Comparison of ENCODE assay signal across 8 cellular contexts in the genomic region with DNA sequence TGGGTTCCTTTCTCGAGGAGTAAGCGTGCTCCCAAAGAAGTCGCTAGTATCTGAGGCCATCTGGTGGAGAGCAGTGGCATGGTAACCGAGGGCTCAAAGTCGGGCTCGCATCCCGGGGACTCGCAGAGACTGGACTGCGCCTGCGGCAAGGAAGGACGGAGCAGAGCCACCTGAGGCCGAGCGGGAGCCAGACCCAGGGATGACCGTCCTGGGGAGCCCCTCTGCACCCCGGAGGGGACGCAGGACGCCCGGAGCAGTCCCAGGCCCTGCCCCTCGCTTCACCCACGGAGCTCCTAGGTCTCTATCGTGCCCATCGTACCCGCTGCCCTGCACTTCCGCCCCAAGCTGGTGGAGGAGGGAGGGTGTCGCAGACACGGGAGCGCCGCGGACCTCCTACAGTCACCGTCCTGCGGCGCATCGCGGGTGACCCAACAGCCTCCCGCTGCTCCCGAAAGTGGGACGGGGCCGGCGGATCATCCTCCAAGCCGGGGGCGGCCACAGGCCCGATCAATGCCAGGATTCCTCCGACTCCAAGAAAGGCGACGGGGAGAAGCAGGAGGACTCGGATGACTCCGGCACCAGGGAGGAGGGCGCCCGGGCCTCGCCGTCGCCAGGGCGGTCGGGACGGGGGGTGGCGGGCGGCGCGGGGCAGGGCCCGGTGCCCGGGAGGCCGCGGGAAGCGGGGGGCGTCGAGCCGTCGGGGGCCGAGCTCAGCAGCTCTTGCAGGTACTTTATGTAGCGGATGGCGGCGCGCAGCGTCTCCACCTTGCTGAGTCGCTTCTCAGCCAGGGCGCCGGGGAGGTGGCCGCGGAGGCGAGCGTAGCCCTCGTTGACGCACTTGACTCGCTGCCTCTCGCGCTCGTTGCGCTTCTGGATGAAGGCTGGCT. TPM values are rescaled to one million over a fixed set of nuclear protein-coding genes. Genes with fewer than 3 reads are reported as not detected.
DNase-seq lines count a peak whose midpoint lies in the region; ATAC-seq and TF ChIP-seq lines count a peak whose summit lies in the region.

No MANE protein-coding gene starts in this region.

- no peak overlapping the region for H3K27ac Mint-ChIP-seq in Caco-2 (ENCODE audit: unreplicated experiment)

- in situ Hi-C loops in IMR-90 (cut with MboI; ENCODE audit: low sequenced_read_pairs), result no loop called here

- BruUV-seq in Caco-2 (replicated peaks; lab: Mats Ljungman, UMichigan) (no TSS peak), IMR-90 (replicated peaks; lab: Mats Ljungman, UMichigan) (no TSS peak)

- H3K36me3 ChIP-seq in Caco-2 (ENCODE audit: control insufficient read depth, insufficient read depth, low read length) (no peaks in the 10 kb centered on the region), IMR-90 (ENCODE audit: control insufficient read depth, insufficient read depth, low read length) (no peaks in the 10 kb centered on the region), esophagus (ENCODE audit: control insufficient read depth in 2 of 2, insufficient read depth in 2 of 2, low read length in 1 of 2) (no peaks in the 10 kb centered on the region), mucosa of stomach (ENCODE audit: control insufficient read depth, insufficient read depth, low read length) (no peaks in the 10 kb centered on the region)

- H2AK9ac ChIP-seq in IMR-90 (replicated peaks; ENCODE audit: low read depth, low read length, poor library complexity), result peak overlapping the region; percentile 94

- H3K9me1 ChIP-seq in IMR-90 (ENCODE audit: insufficient read depth, low read length), result no peaks in the 10 kb centered on the region

- H3K36me3 Mint-ChIP-seq in Caco-2 (ENCODE audit: insufficient read depth, unreplicated experiment), result no peaks in the 10 kb centered on the region

- CTCF ChIA-PET in Caco-2 (lab: Charles Lee), result interaction anchor here (0.6 to 1.5 kb wide), 10 partner anchors 29 to 556 kb away, joined by 3 to 15 read pairs (median 4); no protein-coding TSS in a partner anchor
- CTCF ChIA-PET in IMR-90 (lab: Yijun Ruan, JAX), result interaction anchor here (0.6 to 2.6 kb wide), 4 partner anchors 11 to 1085 kb away, joined by 3 to 7 read pairs (median 3); no protein-coding TSS in a partner anchor

- no peaks in the 10 kb centered on the region for H3K9me3 ChIP-seq in Caco-2
- H3K9me3 ChIP-seq in IMR-90 (ENCODE audit: control insufficient read depth, insufficient read depth, low read length), result no peaks in the 10 kb centered on the region
- no peaks in the 10 kb centered on the region for H3K9me3 ChIP-seq in esophagus (ENCODE audit: control insufficient read depth in 2 of 2, insufficient read depth in 1 of 2, low read depth in 1 of 2, low read length in 1 of 2)
- no peaks in the 10 kb centered on the region for H3K9me3 ChIP-seq in mucosa of stomach (ENCODE audit: control insufficient read depth, low read length)

- H3K4me3 ChIP-seq in Caco-2 (ENCODE audit: low read depth, low read length) (no peak overlapping the region), IMR-90 (ENCODE audit: insufficient read depth, low read depth, low read length) (peak overlapping the region; percentile 67), esophagus (ENCODE audit: low read depth in 1 of 2, low read length in 2 of 2) (peak overlapping the region; percentile 42 to 52), mucosa of stomach (ENCODE audit: low read length) (peak overlapping the region; percentile 51)

- H3K4ac ChIP-seq in IMR-90 (ENCODE audit: low read depth, low read length), result no peak overlapping the region

- no peak for TF ChIP-seq POLR2A in IMR-90 (IDR thresholded peaks at IDR 0.05; ENCODE audit: low read depth, low read length)

- WGBS in IMR-90 (ENCODE audit: extremely low coverage in 2 of 2, insufficient read length in 1 of 2), 2 experiments, result 6% methylated on average over 37 of the region's 88 CpGs; no CpG with 5 or more reads in 1 of the 2 experiments
- 3 to 6% methylated on average over 61 to 88 of the region's 88 CpGs for WGBS in esophagus, 2 donors

- H3K23ac ChIP-seq in IMR-90 (ENCODE audit: low read depth, low read length), result no peak overlapping the region

- H3K27me3 ChIP-seq in Caco-2 (replicated peaks; ENCODE audit: control insufficient read depth, insufficient read depth, low read length), result no peaks in the 10 kb centered on the region
- peaks cover 54% of the 10 kb centered on the region for H3K27me3 ChIP-seq in IMR-90 (ENCODE audit: control insufficient read depth, insufficient read depth, low read length)
- H3K27me3 ChIP-seq in esophagus (ENCODE audit: control insufficient read depth in 1 of 2, insufficient read depth in 2 of 2, low read length in 2 of 2), result peaks cover 0 to 2% of the 10 kb centered on the region in 2 donors
- peaks cover 23% of the 10 kb centered on the region for H3K27me3 ChIP-seq in mucosa of stomach (ENCODE audit: control insufficient read depth, insufficient read depth, low read length)

- peak overlapping the region; percentile 81 for H3K4me2 ChIP-seq in IMR-90 (ENCODE audit: low read depth, low read length)

- H3K4me1 Mint-ChIP-seq in Caco-2 (ENCODE audit: low read depth, unreplicated experiment), result peaks cover 15% of the 10 kb centered on the region

- H2AK5ac ChIP-seq in IMR-90 (ENCODE audit: low read depth, low read length), result no peak overlapping the region

- DNase-seq in Caco-2 (peak; percentile 86 to 87), IMR-90 (peak; percentile 89), OCI-M1 (lab: John Stamatoyannopoulos, UW) (peak; percentile 86)
- peak; percentile 78 for DNase-seq in activated T-cell treated with anti-CD3 and anti-CD28 coated beads, Interleukin-2, amount 50 U/mL, for 1 hour
- peak; percentile 25 to 38 for DNase-seq in stimulated activated CD8-positive, alpha-beta memory T cell treated with anti-CD3 and anti-CD28 coated beads, Interleukin-4, amount 100 ng/mL, for 4 hours (ENCODE audit: low read depth in 2 of 2, low spot score in 1 of 2)

- H3K14ac ChIP-seq in IMR-90 (replicated peaks; ENCODE audit: low read depth, low read length), result no peak overlapping the region

- POLR2A ChIA-PET in Caco-2 (lab: Charles Lee), result interaction anchor here (0.8 kb wide), 1 partner anchor 23 kb away, joined by 7 read pairs; no protein-coding TSS in a partner anchor
- POLR2A ChIA-PET in IMR-90 (lab: Charles Lee; ENCODE audit: unreplicated experiment), result no interaction called here

- H3K4me3 Mint-ChIP-seq in Caco-2 (ENCODE audit: unreplicated experiment), result peak overlapping the region; percentile 24

- 0 out of 2 replicates have a peak overlapping the region, but pooled peaks have one; percentile 5 for H4K91ac ChIP-seq in IMR-90 (ENCODE audit: insufficient read depth, low read depth, low read length)

- H3K79me1 ChIP-seq in IMR-90 (ENCODE audit: low read depth in 1 of 2, low read length in 2 of 2), result no peaks in the 10 kb centered on the region

- H3K27ac ChIP-seq in IMR-90 (ENCODE audit: insufficient read depth, low read length) (no peak overlapping the region; the same call in 1 of the 2 replicates), esophagus (ENCODE audit: low read depth in 2 of 2, low read length in 1 of 2) (no peak overlapping the region)

- intact Hi-C loops in Caco-2 (cut with micrococcal nuclease; ENCODE audit: unreplicated experiment) (loop anchor here (1.0 to 5.0 kb wide), 5 partner anchors 24 to 222 kb away; a partner anchor contains a TSS), IMR-90 (cut with micrococcal nuclease) (loop anchor here (1.0 to 2.0 kb wide), 3 partner anchors 28 to 492 kb away; no protein-coding TSS in a partner anchor)

- peak; percentile 69 for ATAC-seq in GM21515 (IDR thresholded peaks at IDR 0.05; ENCODE audit: unreplicated experiment)
- peak; percentile 99 for ATAC-seq in IMR-90 (ENCODE audit: low read depth)

- H2BK120ac ChIP-seq in IMR-90 (ENCODE audit: low read depth, low read length), result peak overlapping the region; percentile 21; the same call in 1 of the 2 replicates

- TF ChIP-seq CTCF in Caco-2 (IDR thresholded peaks at IDR 0.05; ENCODE audit: insufficient read depth in 1 of 2, low read depth in 1 of 2, low read length in 1 of 2, severe bottlenecking in 1 of 2, unreplicated experiment in 1 of 2), result peak; percentile 85 to 90
- TF ChIP-seq CTCF in IMR-90 (conservative IDR thresholded peaks at IDR 0.05; ENCODE audit: low read depth, low read length), result peak; percentile 88

- no peak overlapping the region for H2BK20ac ChIP-seq in IMR-90 (ENCODE audit: low read depth, low read length)

- H3K56ac ChIP-seq in IMR-90 (ENCODE audit: extremely low read depth, insufficient read depth, low read length), result no peak overlapping the region

- H3K9me3 Mint-ChIP-seq in Caco-2 (ENCODE audit: unreplicated experiment), result no peaks in the 10 kb centered on the region

- H2AFZ ChIP-seq in IMR-90 (replicated peaks; ENCODE audit: low read length, poor library complexity), result peak overlapping the region; percentile 99

- H3K27me3 Mint-ChIP-seq in Caco-2 (ENCODE audit: insufficient read depth, unreplicated experiment), result no peaks in the 10 kb centered on the region

- dilution Hi-C loops in IMR-90 (cut with HindIII; ENCODE audit: low sequenced_read_pairs, unreplicated experiment), result no loop called here

- H4K5ac ChIP-seq in IMR-90 (ENCODE audit: low read depth, low read length), result no peak overlapping the region

- TF ChIP-seq RAD21 in IMR-90 (IDR thresholded peaks at IDR 0.05; ENCODE audit: low read length), result peak; percentile 87

- peak overlapping the region; percentile 27 to 78; a peak in 1 of 4 replicates for H4K8ac ChIP-seq in IMR-90 (ENCODE audit: low read depth in 2 of 2, low read length in 2 of 2)

- no peak overlapping the region for H2BK5ac ChIP-seq in IMR-90 (ENCODE audit: low read depth, low read length, poor library complexity, severe bottlenecking)

- H3K9ac ChIP-seq in IMR-90 (ENCODE audit: low read depth, low read length) (peak overlapping the region; percentile 34), mucosa of stomach (ENCODE audit: low read length) (peak overlapping the region; percentile 54)

- H3K18ac ChIP-seq in IMR-90 (ENCODE audit: low read depth, low read length), result no peak overlapping the region

- 0 out of 2 replicates have a peak, but pooled peaks cover 9% of the 10 kb centered on the region for H3K4me1 ChIP-seq in Caco-2
- H3K4me1 ChIP-seq in IMR-90 (ENCODE audit: control insufficient read depth, insufficient read depth, low read length), result peaks cover 2% of the 10 kb centered on the region; the same call in 1 of the 2 replicates
- peaks cover 3 to 5% of the 10 kb centered on the region in 2 donors for H3K4me1 ChIP-seq in esophagus (ENCODE audit: control insufficient read depth in 2 of 2, insufficient read depth in 2 of 2, low read length in 1 of 2)
- H3K4me1 ChIP-seq in mucosa of stomach (ENCODE audit: control insufficient read depth, insufficient read depth, low read length), result peaks cover 7% of the 10 kb centered on the region

- H4K20me1 ChIP-seq in IMR-90 (ENCODE audit: insufficient read depth, low read length), result no peaks in the 10 kb centered on the region

- no peak overlapping the region for H2BK15ac ChIP-seq in IMR-90 (ENCODE audit: low read depth, low read length)

RNA-seq across cellular contexts. Expression of a gene that starts 2.3 kb away (rescaled TPM):
- 0.07 TPM in 2 replicates for total RNA-seq in Caco-2 (2022)
- total RNA-seq in IMR-90 (2012; rRNA removed), result not detected in 2 replicates
- polyA plus RNA-seq in IMR-90 (2012; rRNA removed), result not detected in 2 replicates
- not detected in 2 replicates for polyA plus RNA-seq in IMR-90 (2012; cell fraction: cytosol; rRNA removed)
- polyA plus RNA-seq in IMR-90 (2012; cell fraction: nucleus; rRNA removed; ENCODE audit: low replicate concordance), result not detected in 2 replicates
- not detected for polyA plus RNA-seq in esophagus

RNA-seq across cellular contexts. Expression of a gene that starts 12.5 kb away (rescaled TPM):
- total RNA-seq in Caco-2 (2022), result 0.26 and 0.48 TPM in 2 replicates
- total RNA-seq in IMR-90 (2012; rRNA removed), result not detected in 2 replicates
- polyA plus RNA-seq in IMR-90 (2012; rRNA removed), result not detected in 2 replicates
- polyA plus RNA-seq in IMR-90 (2012; cell fraction: cytosol; rRNA removed), result not detected in 2 replicates
- 0.12 TPM in 1 of 2 replicates, not detected in the other for polyA plus RNA-seq in IMR-90 (2012; cell fraction: nucleus; rRNA removed; ENCODE audit: low replicate concordance)
- polyA plus RNA-seq in esophagus, result not detected

RNA-seq across cellular contexts. Expression of a gene that starts 39.8 kb away (rescaled TPM):
- total RNA-seq in Caco-2 (2022) (111 and 125 TPM in 2 replicates), IMR-90 (2012; rRNA removed) (62.8 and 76.7 TPM in 2 replicates)
- polyA plus RNA-seq in IMR-90 (2012; rRNA removed) (97.0 and 107 TPM in 2 replicates), esophagus (10 to 100 TPM; 13.2 to 25.7 TPM)
- 60.6 and 115 TPM in 2 replicates for polyA plus RNA-seq in IMR-90 (2012; cell fraction: cytosol; rRNA removed)
- 66.7 and 97.2 TPM in 2 replicates for polyA plus RNA-seq in IMR-90 (2012; cell fraction: nucleus; rRNA removed; ENCODE audit: low replicate concordance)

Comparison
In these comparisons a context has a peak if more than half of its experiments do, and no peak if none do; other contexts are left out.
1. DNase-seq: peak in every context shown above with its lines; median percentile 89 in IMR-90; 86 in Caco-2; 86 in OCI-M1; 78 in activated T-cell treated with anti-CD3 and anti-CD28 coated beads, Interleukin-2, amount 50 U/mL, for 1 hour; 32 in stimulated activated CD8-positive, alpha-beta memory T cell treated with anti-CD3 and anti-CD28 coated beads, Interleukin-4, amount 100 ng/mL, for 4 hours.